Comparison of ENCODE assay signal across 1 cellular context in the genomic region with DNA sequence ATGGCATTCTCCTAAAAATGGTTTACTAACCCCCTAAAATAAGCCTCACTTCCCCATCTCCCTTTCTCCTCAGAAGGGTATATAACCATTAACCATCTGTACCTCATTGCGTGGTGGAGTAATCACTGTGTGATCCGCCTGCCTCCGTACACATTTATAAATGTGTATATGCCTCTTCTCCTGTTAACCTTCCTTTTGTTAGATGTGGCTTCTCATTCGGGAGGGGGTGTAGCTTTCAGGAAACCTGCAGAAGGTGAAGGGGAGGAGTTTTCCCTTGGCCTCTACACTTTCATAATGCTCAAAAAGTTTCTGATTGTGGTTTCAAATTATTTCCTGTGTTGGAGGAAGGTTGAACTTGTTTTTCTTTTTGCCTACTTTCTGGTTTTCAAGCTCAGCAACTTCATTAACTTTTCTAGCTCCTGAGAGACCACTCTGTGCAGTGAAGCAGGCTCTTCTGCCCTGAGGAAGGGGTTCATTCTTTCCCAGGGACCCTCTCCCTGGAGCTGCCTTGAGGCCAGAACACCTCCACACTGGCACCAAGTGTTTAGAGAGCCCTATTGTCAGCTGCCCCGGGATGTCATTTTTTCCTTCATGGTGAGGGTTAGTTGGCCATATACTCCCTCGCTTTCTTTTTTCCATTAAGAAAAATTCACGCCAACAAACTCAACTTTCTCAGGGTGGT.
TF ChIP-seq lines count a peak whose summit lies in the region.

No MANE protein-coding gene starts in this region.

TF ChIP-seq in GM12878, 131 proteins besides CTCF, POLR2A, EP300 and RAD21:
- TF ChIP-seq ZNF24 (IDR thresholded peaks at IDR 0.05) (no peak), SMC3 (IDR thresholded peaks at IDR 0.05; ENCODE audit: borderline replicate concordance, low read length) (no peak), ATF7 (IDR thresholded peaks at IDR 0.05; ENCODE audit: low read depth) (no peak), TCF7 (IDR thresholded peaks at IDR 0.05; ENCODE audit: borderline replicate concordance) (no peak)
